ENCODE assay signal across 1 cellular context in genomic region chr15:80780416-80781221, GRCh38.
TF ChIP-seq lines count a peak whose summit lies in the region.

No MANE protein-coding gene starts in this region.

TF ChIP-seq in HepG2, 621 proteins besides CTCF, POLR2A, EP300 and RAD21 (continued from another document and continues in another):
- TF ChIP-seq, protein P1, sequence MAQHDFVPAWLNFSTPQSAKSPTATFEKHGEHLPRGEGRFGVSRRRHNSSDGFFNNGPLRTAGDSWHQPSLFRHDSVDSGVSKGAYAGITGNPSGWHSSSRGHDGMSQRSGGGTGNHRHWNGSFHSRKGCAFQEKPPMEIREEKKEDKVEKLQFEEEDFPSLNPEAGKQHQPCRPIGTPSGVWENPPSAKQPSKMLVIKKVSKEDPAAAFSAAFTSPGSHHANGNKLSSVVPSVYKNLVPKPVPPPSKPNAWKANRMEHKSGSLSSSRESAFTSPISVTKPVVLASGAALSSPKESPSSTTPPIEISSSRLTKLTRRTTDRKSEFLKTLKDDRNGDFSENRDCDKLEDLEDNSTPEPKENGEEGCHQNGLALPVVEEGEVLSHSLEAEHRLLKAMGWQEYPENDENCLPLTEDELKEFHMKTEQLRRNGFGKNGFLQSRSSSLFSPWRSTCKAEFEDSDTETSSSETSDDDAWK (CRISPR knock-in tag; IDR thresholded peaks at IDR 0.05), result no peak
- peak; percentile 94; the same call in 1 of the 2 replicates for TF ChIP-seq MLXIP (CRISPR knock-in tag; IDR thresholded peaks at IDR 0.05; ENCODE audit: borderline replicate concordance)
- TF ChIP-seq, protein P2, sequence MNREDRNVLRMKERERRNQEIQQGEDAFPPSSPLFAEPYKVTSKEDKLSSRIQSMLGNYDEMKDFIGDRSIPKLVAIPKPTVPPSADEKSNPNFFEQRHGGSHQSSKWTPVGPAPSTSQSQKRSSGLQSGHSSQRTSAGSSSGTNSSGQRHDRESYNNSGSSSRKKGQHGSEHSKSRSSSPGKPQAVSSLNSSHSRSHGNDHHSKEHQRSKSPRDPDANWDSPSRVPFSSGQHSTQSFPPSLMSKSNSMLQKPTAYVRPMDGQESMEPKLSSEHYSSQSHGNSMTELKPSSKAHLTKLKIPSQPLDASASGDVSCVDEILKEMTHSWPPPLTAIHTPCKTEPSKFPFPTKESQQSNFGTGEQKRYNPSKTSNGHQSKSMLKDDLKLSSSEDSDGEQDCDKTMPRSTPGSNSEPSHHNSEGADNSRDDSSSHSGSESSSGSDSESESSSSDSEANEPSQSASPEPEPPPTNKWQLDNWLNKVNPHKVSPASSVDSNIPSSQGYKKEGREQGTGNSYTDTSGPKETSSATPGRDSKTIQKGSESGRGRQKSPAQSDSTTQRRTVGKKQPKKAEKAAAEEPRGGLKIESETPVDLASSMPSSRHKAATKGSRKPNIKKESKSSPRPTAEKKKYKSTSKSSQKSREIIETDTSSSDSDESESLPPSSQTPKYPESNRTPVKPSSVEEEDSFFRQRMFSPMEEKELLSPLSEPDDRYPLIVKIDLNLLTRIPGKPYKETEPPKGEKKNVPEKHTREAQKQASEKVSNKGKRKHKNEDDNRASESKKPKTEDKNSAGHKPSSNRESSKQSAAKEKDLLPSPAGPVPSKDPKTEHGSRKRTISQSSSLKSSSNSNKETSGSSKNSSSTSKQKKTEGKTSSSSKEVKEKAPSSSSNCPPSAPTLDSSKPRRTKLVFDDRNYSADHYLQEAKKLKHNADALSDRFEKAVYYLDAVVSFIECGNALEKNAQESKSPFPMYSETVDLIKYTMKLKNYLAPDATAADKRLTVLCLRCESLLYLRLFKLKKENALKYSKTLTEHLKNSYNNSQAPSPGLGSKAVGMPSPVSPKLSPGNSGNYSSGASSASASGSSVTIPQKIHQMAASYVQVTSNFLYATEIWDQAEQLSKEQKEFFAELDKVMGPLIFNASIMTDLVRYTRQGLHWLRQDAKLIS (CRISPR knock-in tag; IDR thresholded peaks at IDR 0.05), result no peak
- 0 out of 2 replicates have a peak, but pooled peaks have one; percentile 85 for TF ChIP-seq ZNF615 (CRISPR knock-in tag; IDR thresholded peaks at IDR 0.05; ENCODE audit: borderline replicate concordance)
- peak; percentile 36; the same call in 1 of the 2 replicates for TF ChIP-seq RORA (CRISPR knock-in tag; IDR thresholded peaks at IDR 0.05)
- TF ChIP-seq KLF9 (CRISPR knock-in tag; IDR thresholded peaks at IDR 0.05; ENCODE audit: low read depth), result peak; percentile 74; the same call in 1 of the 2 replicates
- peak; percentile 89; the same call in 1 of the 2 replicates for TF ChIP-seq ZNF724P (CRISPR knock-in tag; IDR thresholded peaks at IDR 0.05; ENCODE audit: borderline replicate concordance)
- no peak for TF ChIP-seq BCLAF1 (IDR thresholded peaks at IDR 0.05)
- TF ChIP-seq, protein P3, sequence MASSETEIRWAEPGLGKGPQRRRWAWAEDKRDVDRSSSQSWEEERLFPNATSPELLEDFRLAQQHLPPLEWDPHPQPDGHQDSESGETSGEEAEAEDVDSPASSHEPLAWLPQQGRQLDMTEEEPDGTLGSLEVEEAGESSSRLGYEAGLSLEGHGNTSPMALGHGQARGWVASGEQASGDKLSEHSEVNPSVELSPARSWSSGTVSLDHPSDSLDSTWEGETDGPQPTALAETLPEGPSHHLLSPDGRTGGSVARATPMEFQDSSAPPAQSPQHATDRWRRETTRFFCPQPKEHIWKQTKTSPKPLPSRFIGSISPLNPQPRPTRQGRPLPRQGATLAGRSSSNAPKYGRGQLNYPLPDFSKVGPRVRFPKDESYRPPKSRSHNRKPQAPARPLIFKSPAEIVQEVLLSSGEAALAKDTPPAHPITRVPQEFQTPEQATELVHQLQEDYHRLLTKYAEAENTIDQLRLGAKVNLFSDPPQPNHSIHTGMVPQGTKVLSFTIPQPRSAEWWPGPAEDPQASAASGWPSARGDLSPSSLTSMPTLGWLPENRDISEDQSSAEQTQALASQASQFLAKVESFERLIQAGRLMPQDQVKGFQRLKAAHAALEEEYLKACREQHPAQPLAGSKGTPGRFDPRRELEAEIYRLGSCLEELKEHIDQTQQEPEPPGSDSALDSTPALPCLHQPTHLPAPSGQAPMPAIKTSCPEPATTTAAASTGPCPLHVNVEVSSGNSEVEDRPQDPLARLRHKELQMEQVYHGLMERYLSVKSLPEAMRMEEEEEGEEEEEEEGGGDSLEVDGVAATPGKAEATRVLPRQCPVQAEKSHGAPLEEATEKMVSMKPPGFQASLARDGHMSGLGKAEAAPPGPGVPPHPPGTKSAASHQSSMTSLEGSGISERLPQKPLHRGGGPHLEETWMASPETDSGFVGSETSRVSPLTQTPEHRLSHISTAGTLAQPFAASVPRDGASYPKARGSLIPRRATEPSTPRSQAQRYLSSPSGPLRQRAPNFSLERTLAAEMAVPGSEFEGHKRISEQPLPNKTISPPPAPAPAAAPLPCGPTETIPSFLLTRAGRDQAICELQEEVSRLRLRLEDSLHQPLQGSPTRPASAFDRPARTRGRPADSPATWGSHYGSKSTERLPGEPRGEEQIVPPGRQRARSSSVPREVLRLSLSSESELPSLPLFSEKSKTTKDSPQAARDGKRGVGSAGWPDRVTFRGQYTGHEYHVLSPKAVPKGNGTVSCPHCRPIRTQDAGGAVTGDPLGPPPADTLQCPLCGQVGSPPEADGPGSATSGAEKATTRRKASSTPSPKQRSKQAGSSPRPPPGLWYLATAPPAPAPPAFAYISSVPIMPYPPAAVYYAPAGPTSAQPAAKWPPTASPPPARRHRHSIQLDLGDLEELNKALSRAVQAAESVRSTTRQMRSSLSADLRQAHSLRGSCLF (CRISPR knock-in tag; IDR thresholded peaks at IDR 0.05; ENCODE audit: borderline replicate concordance), result peak; percentile 94
- peak; percentile 88; the same call in 1 of the 2 replicates for TF ChIP-seq SMYD3 (CRISPR knock-in tag; IDR thresholded peaks at IDR 0.05)
- TF ChIP-seq MNT (IDR thresholded peaks at IDR 0.05), result no peak
- TF ChIP-seq ZC3H13 (CRISPR knock-in tag; IDR thresholded peaks at IDR 0.05), result peak; percentile 63; the same call in 1 of the 2 replicates
- TF ChIP-seq SKI (IDR thresholded peaks at IDR 0.05; ENCODE audit: partially characterized antibody), result peak; percentile 63
- TF ChIP-seq, protein P4, sequence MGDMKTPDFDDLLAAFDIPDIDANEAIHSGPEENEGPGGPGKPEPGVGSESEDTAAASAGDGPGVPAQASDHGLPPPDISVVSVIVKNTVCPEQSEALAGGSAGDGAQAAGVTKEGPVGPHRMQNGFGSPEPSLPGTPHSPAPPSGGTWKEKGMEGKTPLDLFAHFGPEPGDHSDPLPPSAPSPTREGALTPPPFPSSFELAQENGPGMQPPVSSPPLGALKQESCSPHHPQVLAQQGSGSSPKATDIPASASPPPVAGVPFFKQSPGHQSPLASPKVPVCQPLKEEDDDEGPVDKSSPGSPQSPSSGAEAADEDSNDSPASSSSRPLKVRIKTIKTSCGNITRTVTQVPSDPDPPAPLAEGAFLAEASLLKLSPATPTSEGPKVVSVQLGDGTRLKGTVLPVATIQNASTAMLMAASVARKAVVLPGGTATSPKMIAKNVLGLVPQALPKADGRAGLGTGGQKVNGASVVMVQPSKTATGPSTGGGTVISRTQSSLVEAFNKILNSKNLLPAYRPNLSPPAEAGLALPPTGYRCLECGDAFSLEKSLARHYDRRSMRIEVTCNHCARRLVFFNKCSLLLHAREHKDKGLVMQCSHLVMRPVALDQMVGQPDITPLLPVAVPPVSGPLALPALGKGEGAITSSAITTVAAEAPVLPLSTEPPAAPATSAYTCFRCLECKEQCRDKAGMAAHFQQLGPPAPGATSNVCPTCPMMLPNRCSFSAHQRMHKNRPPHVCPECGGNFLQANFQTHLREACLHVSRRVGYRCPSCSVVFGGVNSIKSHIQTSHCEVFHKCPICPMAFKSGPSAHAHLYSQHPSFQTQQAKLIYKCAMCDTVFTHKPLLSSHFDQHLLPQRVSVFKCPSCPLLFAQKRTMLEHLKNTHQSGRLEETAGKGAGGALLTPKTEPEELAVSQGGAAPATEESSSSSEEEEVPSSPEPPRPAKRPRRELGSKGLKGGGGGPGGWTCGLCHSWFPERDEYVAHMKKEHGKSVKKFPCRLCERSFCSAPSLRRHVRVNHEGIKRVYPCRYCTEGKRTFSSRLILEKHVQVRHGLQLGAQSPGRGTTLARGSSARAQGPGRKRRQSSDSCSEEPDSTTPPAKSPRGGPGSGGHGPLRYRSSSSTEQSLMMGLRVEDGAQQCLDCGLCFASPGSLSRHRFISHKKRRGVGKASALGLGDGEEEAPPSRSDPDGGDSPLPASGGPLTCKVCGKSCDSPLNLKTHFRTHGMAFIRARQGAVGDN (CRISPR knock-in tag; IDR thresholded peaks at IDR 0.05), result peak; percentile 70
- no peak for TF ChIP-seq MBD4 (IDR thresholded peaks at IDR 0.05; ENCODE audit: borderline replicate concordance, low read length)
- no peak for TF ChIP-seq NFRKB (IDR thresholded peaks at IDR 0.05)
- peak; percentile 92; the same call in 1 of the 2 replicates for TF ChIP-seq ZNF235 (CRISPR knock-in tag; IDR thresholded peaks at IDR 0.05; ENCODE audit: borderline replicate concordance)
- TF ChIP-seq ZNF549 (CRISPR knock-in tag; IDR thresholded peaks at IDR 0.05), result no peak
- TF ChIP-seq ZNF513 (CRISPR knock-in tag; conservative IDR thresholded peaks at IDR 0.05), result no peak
- TF ChIP-seq ZNF124 (CRISPR knock-in tag; IDR thresholded peaks at IDR 0.05), result peak; percentile 96
- no peak for TF ChIP-seq ZNF333 (CRISPR knock-in tag; IDR thresholded peaks at IDR 0.05; ENCODE audit: borderline replicate concordance)
- no peak for TF ChIP-seq HCFC1 (IDR thresholded peaks at IDR 0.05; ENCODE audit: low read depth, low read length)
- TF ChIP-seq CREM (IDR thresholded peaks at IDR 0.05), result no peak
- no peak for TF ChIP-seq CREM (CRISPR knock-in tag; IDR thresholded peaks at IDR 0.05)
- TF ChIP-seq ZNF253 (CRISPR knock-in tag; IDR thresholded peaks at IDR 0.05; ENCODE audit: borderline replicate concordance), result peak; percentile 96
- no peak for TF ChIP-seq ZFX (CRISPR knock-in tag; IDR thresholded peaks at IDR 0.05; ENCODE audit: low read depth)
- peak; percentile 59 for TF ChIP-seq GATAD2A (CRISPR knock-in tag; IDR thresholded peaks at IDR 0.05)
- TF ChIP-seq BHLHE40 (IDR thresholded peaks at IDR 0.05; ENCODE audit: low read length), result no peak
- peak; percentile 35 for TF ChIP-seq AGO2 (optimal IDR thresholded peaks at IDR 0.05; ENCODE audit: low read depth, low read length)
- TF ChIP-seq MYC (CRISPR knock-in tag; IDR thresholded peaks at IDR 0.05; ENCODE audit: borderline replicate concordance), result peak; percentile 81; the same call in 1 of the 2 replicates
